In genomic region chr2:41464395-41464794, GRCh38 we compare ENCODE assay signal across 8 cellular contexts.
"Had no signal": no experiment of that assay in that cellular context is flagged by ENCODE, and none has a peak within 500 bp of the region (broad histone marks: within the 10 kb centered on the region; RNA-seq: fewer than 3 reads in every experiment).

No MANE protein-coding gene starts in this region.

- FAIRE-seq: H1, H54, HTR-8/SVneo had no signal

- H3K4me3 ChIP-seq: GM23338 had no signal

- H3K27me3 Mint-ChIP-seq: IgD-negative memory B cell had no signal

- H2AFZ ChIP-seq: GM23338 had no signal

- ATAC-seq: GM23338 had no signal

- H3K9me3 Mint-ChIP-seq: GM23338, H9 had no signal

- H3K4me1 Mint-ChIP-seq: GM23338, H9, IgD-negative memory B cell had no signal

- H3K36me3 Mint-ChIP-seq: IgD-negative memory B cell had no signal

- H3K4me2 ChIP-seq: GM23338 had no signal

- H3K27ac Mint-ChIP-seq: GM23338, H9, IgD-negative memory B cell had no signal

- H3K4me3 Mint-ChIP-seq: GM23338, H9, IgD-negative memory B cell had no signal

- DNase-seq: H9, HCEC 1CT, KBM-7 had no signal
